In the genomic region with DNA sequence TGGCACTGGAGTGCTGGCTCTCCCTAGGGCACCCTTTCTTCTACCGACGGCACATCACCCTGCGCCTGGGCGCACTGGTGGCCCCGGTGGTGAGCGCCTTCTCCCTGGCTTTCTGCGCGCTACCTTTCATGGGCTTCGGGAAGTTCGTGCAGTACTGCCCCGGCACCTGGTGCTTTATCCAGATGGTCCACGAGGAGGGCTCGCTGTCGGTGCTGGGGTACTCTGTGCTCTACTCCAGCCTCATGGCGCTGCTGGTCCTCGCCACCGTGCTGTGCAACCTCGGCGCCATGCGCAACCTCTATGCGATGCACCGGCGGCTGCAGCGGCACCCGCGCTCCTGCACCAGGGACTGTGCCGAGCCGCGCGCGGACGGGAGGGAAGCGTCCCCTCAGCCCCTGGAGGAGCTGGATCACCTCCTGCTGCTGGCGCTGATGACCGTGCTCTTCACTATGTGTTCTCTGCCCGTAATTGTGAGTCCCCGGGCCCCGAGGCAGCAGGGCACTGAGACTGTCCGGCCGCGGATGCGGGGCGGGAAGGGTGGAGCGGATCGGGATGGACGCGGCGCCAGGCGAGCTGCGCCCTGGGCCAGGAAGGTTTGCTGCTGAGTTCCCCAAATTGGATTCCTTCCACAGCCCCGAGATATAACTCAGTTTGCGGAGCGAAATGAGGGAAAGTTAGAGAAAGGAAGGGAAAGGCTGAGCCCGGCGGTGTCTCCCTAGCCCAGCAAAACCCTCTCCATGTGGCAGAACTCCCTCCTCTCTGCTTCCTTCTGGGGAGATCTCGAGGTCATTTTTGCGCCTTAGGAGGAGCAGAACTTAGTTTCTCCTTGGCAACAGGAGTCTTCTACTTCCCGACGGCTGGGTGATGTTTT, we compare ENCODE assay signal across 8 cellular contexts. TPM values are rescaled to one million over a fixed set of nuclear protein-coding genes. Genes with fewer than 3 reads are reported as not detected.
A peak's percentile ranks its signal among the peaks of the same experiment; 100 is the strongest.
DNase-seq lines count a peak whose midpoint lies in the region; ATAC-seq, FAIRE-seq and TF ChIP-seq lines count a peak whose summit lies in the region.

No MANE protein-coding gene starts in this region.

- TF ChIP-seq CTCF in liver (IDR thresholded peaks at IDR 0.05; ENCODE audit: low read depth, low read length, missing input control) (no peak), HepG2 (CRISPR knock-in tag; IDR thresholded peaks at IDR 0.05) (no peak), coronary artery (IDR thresholded peaks at IDR 0.05) (no peak)

- TF ChIP-seq EP300 in HepG2 (IDR thresholded peaks at IDR 0.05; ENCODE audit: low read depth in 2 of 2, low read length in 2 of 2): no peak
- no peak for TF ChIP-seq EP300 in HepG2 (CRISPR knock-in tag; IDR thresholded peaks at IDR 0.05; ENCODE audit: borderline replicate concordance)

- peak overlapping the region in 1 of 2 donors; percentile 8 for H3K27ac ChIP-seq in liver (ENCODE audit: low read depth in 1 of 2, low read length in 2 of 2)
- no peak overlapping the region for H3K27ac ChIP-seq in HepG2 (ENCODE audit: extremely low read length, insufficient read depth, low read length)
- H3K27ac ChIP-seq in coronary artery: peak overlapping the region in 1 of 2 donors; percentile 35
- H3K27ac ChIP-seq in muscle layer of colon (ENCODE audit: low read depth, low read length): no peak overlapping the region

- peaks cover 0 to 11% (median 6%) of the 10 kb centered on the region in 4 donors for H3K27me3 ChIP-seq in liver (ENCODE audit: control insufficient read depth in 4 of 4, insufficient read depth in 4 of 4, low read length in 3 of 4)
- H3K27me3 ChIP-seq in HepG2 (ENCODE audit: control insufficient read depth in 1 of 2, insufficient read depth in 2 of 2, low read length in 2 of 2): peaks cover 0 to 18% of the 10 kb centered on the region in 2 experiments; a peak in 1 of 5 replicates
- H3K27me3 ChIP-seq in muscle layer of colon (ENCODE audit: control insufficient read depth in 1 of 2, insufficient read depth in 2 of 2, low read length in 2 of 2): peaks cover 4 to 20% of the 10 kb centered on the region in 2 donors

- ATAC-seq in HepG2: no peak; the same call in 2 of the 3 replicates
- no peak for ATAC-seq in GM21825 (IDR thresholded peaks at IDR 0.05; ENCODE audit: unreplicated experiment)
- ATAC-seq in GM18867 (IDR thresholded peaks at IDR 0.05; ENCODE audit: unreplicated experiment): no peak

- intact Hi-C loops in HepG2 (cut with micrococcal nuclease; ENCODE audit: unreplicated experiment): no loop called here

- H3K4me1 ChIP-seq in liver (ENCODE audit: control insufficient read depth in 4 of 4, insufficient read depth in 4 of 4, low read length in 3 of 4): peaks cover 2 to 15% (median 7%) of the 10 kb centered on the region in 4 donors
- H3K4me1 ChIP-seq in HepG2 (ENCODE audit: insufficient read depth, low read length): no peaks in the 10 kb centered on the region
- H3K4me1 ChIP-seq in muscle layer of colon (ENCODE audit: insufficient read depth, low read length): no peaks in the 10 kb centered on the region

- 3% methylated on average over 59 of the region's 59 CpGs for WGBS in liver
- WGBS in HepG2 (ENCODE audit: low lambda C conversion rate): 60% methylated on average over 49 of the region's 59 CpGs

- H3K36me3 ChIP-seq in liver (ENCODE audit: control insufficient read depth in 4 of 4, insufficient read depth in 3 of 4, low read depth in 1 of 4, low read length in 3 of 4) (no peaks in the 10 kb centered on the region), HepG2 (replicated peaks in 1 of 2; ENCODE audit: control insufficient read depth in 1 of 2, insufficient read depth in 2 of 2, low read length in 2 of 2) (no peaks in the 10 kb centered on the region), muscle layer of colon (ENCODE audit: insufficient read depth, low read length) (no peaks in the 10 kb centered on the region)

- no peak overlapping the region for H2AFZ ChIP-seq in HepG2 (ENCODE audit: low read length)

- TF ChIP-seq POLR2A in HepG2 (IDR thresholded peaks at IDR 0.05; ENCODE audit: insufficient read depth in 1 of 2, low read depth in 2 of 2, low read length in 2 of 2): no peak

- peak overlapping the region in 2 of 3 donors; percentile 29 to 37 for H3K4me3 ChIP-seq in liver (ENCODE audit: low read depth in 1 of 3, low read length in 3 of 3)
- no peak overlapping the region for H3K4me3 ChIP-seq in HepG2 (replicated peaks in 1 of 3; ENCODE audit: insufficient read depth in 1 of 3, low read depth in 2 of 3, low read length in 3 of 3)
- peak overlapping the region; percentile 66 for H3K4me3 ChIP-seq in coronary artery
- H3K4me3 ChIP-seq in muscle layer of colon (ENCODE audit: low read depth in 1 of 2, low read length in 2 of 2): peak overlapping the region; percentile 26 to 41

- no peaks in the 10 kb centered on the region for H3K9me3 ChIP-seq in liver (ENCODE audit: control insufficient read depth in 4 of 4, low read length in 3 of 4)
- no peaks in the 10 kb centered on the region for H3K9me3 ChIP-seq in HepG2 (ENCODE audit: low read length)
- H3K9me3 ChIP-seq in muscle layer of colon (ENCODE audit: low read length): no peaks in the 10 kb centered on the region

- BruUV-seq in HepG2 (replicated peaks; lab: Mats Ljungman, UMichigan): no TSS peak

- POLR2A ChIA-PET in HepG2 (lab: Yijun Ruan, JAX): no interaction called here

- no peaks in the 10 kb centered on the region for H3K79me2 ChIP-seq in HepG2 (ENCODE audit: insufficient read depth, low read length)

- TF ChIP-seq RAD21 in liver (IDR thresholded peaks at IDR 0.05): no peak
- no peak for TF ChIP-seq RAD21 in HepG2 (CRISPR knock-in tag; IDR thresholded peaks at IDR 0.05)

- no peaks in the 10 kb centered on the region for H4K20me1 ChIP-seq in HepG2 (ENCODE audit: insufficient read depth, low read length)

- no peak overlapping the region for H3K4me2 ChIP-seq in HepG2 (ENCODE audit: low read depth, low read length)

- CTCF ChIA-PET in HepG2 (lab: Yijun Ruan, JAX; ENCODE audit: low intra/inter-chr PET ratio, low total read pairs): no interaction called here

- H3K9ac ChIP-seq in liver (ENCODE audit: low read depth in 1 of 2, low read length in 2 of 2): no peak overlapping the region
- no peak overlapping the region for H3K9ac ChIP-seq in HepG2 (ENCODE audit: insufficient read depth, low read depth, low read length)
- H3K9ac ChIP-seq in muscle layer of colon (ENCODE audit: low read length): no peak overlapping the region

- FAIRE-seq in HepG2 (lab: Jason Lieb, UNC) (no peak), urothelium cell line (lab: Jason Lieb, UNC) (peak; percentile 13)

- in situ Hi-C loops in HepG2 (cut with HindIII; ENCODE audit: extremely low pct_ligation_motif_present, low pct_unique_long_range_greater_than_20kb): no loop called here

- DNase-seq in HepG2 (ENCODE audit: low spot score): no peak
- no peak for DNase-seq in coronary artery (ENCODE audit: low spot score)
- DNase-seq in urothelium cell line (ENCODE audit: low spot score): no peak
- no peak for DNase-seq in NCI-H2081 treated with DMSO at 0.1 percent for 48 hours (lab: John Stamatoyannopoulos, UW)

RNA-seq across cellular contexts. Expression of gene PTGDR, which starts 0.9 kb away (rescaled TPM):
- total RNA-seq in liver (1 to 10 TPM in 1 of 2 donors, under 1 TPM in 1; 0.42 to 1.4 TPM), HepG2 (2016; rRNA removed; fragmentation: Illumina TruSeq; extraction: Trizol) (not detected in 2 replicates)
- polyA plus RNA-seq in liver (under 1 TPM; 0.14 to 0.46 TPM), HepG2 (2011; rRNA removed) (not detected in 2 replicates)
- not detected in 2 replicates for total RNA-seq in HepG2 (2016; cell fraction: cytosol; rRNA removed; fragmentation: Illumina TruSeq; extraction: Trizol; ENCODE audit: low read depth)
- not detected in 2 replicates for total RNA-seq in HepG2 (2016; cell fraction: insoluble cytoplasmic fraction; rRNA removed; fragmentation: Illumina TruSeq; extraction: Trizol)
- not detected in 2 replicates for total RNA-seq in HepG2 (2016; cell fraction: membrane; rRNA removed; fragmentation: Illumina TruSeq; extraction: Trizol)
- total RNA-seq in HepG2 (2016; cell fraction: nucleus; rRNA removed; fragmentation: Illumina TruSeq; extraction: Trizol): not detected in 2 replicates
- polyA plus RNA-seq in HepG2 (2011; cell fraction: cytosol; rRNA removed): not detected in 2 replicates
- not detected in 2 replicates for polyA plus RNA-seq in HepG2 (2011; cell fraction: nucleus; rRNA removed)
- not detected in 2 replicates for polyA plus RNA-seq in HepG2 (2012)
- not detected in 2 replicates for polyA plus RNA-seq in HepG2 (2016; cell fraction: cytosol; fragmentation: Illumina TruSeq; extraction: Trizol; ENCODE audit: low read depth)
- polyA plus RNA-seq in HepG2 (2016; cell fraction: insoluble cytoplasmic fraction; fragmentation: Illumina TruSeq; extraction: Trizol; ENCODE audit: low read depth): not detected in 2 replicates
- not detected in 2 replicates for polyA plus RNA-seq in HepG2 (2016; cell fraction: membrane; fragmentation: Illumina TruSeq; extraction: Trizol; ENCODE audit: low read depth)
- polyA plus RNA-seq in HepG2 (2016; cell fraction: nucleus; fragmentation: Illumina TruSeq; extraction: Trizol; ENCODE audit: insufficient read depth, low read depth): not detected in 2 replicates
- not detected in 2 replicates for polyA minus RNA-seq in HepG2 (2011; rRNA and poly(A)+ RNA removed; ENCODE audit: low replicate concordance)
- polyA minus RNA-seq in HepG2 (2011; cell fraction: cytosol; rRNA and poly(A)+ RNA removed): not detected in 2 replicates
- not detected in 2 replicates for polyA minus RNA-seq in HepG2 (2011; cell fraction: nucleus; rRNA and poly(A)+ RNA removed)

RNA-seq across cellular contexts. Expression of gene PTGER2, which starts 45.7 kb away (rescaled TPM):
- total RNA-seq in liver: 1 to 10 TPM in 1 of 2 donors, under 1 TPM in 1; 0.75 to 1.9 TPM
- under 1 TPM; 0.36 to 0.87 TPM for polyA plus RNA-seq in liver
- total RNA-seq in HepG2 (2016; rRNA removed; fragmentation: Illumina TruSeq; extraction: Trizol): not detected in 2 replicates
- not detected in 2 replicates for total RNA-seq in HepG2 (2016; cell fraction: cytosol; rRNA removed; fragmentation: Illumina TruSeq; extraction: Trizol; ENCODE audit: low read depth)
- not detected in 2 replicates for total RNA-seq in HepG2 (2016; cell fraction: insoluble cytoplasmic fraction; rRNA removed; fragmentation: Illumina TruSeq; extraction: Trizol)
- not detected in 2 replicates for total RNA-seq in HepG2 (2016; cell fraction: membrane; rRNA removed; fragmentation: Illumina TruSeq; extraction: Trizol)
- not detected in 2 replicates for total RNA-seq in HepG2 (2016; cell fraction: nucleus; rRNA removed; fragmentation: Illumina TruSeq; extraction: Trizol)
- polyA plus RNA-seq in HepG2 (2011; rRNA removed): not detected in 2 replicates
- not detected in 2 replicates for polyA plus RNA-seq in HepG2 (2011; cell fraction: cytosol; rRNA removed)
- polyA plus RNA-seq in HepG2 (2011; cell fraction: nucleus; rRNA removed): not detected in 2 replicates
- not detected in 2 replicates for polyA plus RNA-seq in HepG2 (2012)
- not detected in 2 replicates for polyA plus RNA-seq in HepG2 (2016; cell fraction: cytosol; fragmentation: Illumina TruSeq; extraction: Trizol; ENCODE audit: low read depth)
- not detected in 2 replicates for polyA plus RNA-seq in HepG2 (2016; cell fraction: insoluble cytoplasmic fraction; fragmentation: Illumina TruSeq; extraction: Trizol; ENCODE audit: low read depth)
- not detected in 2 replicates for polyA plus RNA-seq in HepG2 (2016; cell fraction: membrane; fragmentation: Illumina TruSeq; extraction: Trizol; ENCODE audit: low read depth)
- not detected in 2 replicates for polyA plus RNA-seq in HepG2 (2016; cell fraction: nucleus; fragmentation: Illumina TruSeq; extraction: Trizol; ENCODE audit: insufficient read depth, low read depth)
- not detected in 2 replicates for polyA minus RNA-seq in HepG2 (2011; rRNA and poly(A)+ RNA removed; ENCODE audit: low replicate concordance)
- not detected in 2 replicates for polyA minus RNA-seq in HepG2 (2011; cell fraction: cytosol; rRNA and poly(A)+ RNA removed)
- polyA minus RNA-seq in HepG2 (2011; cell fraction: nucleus; rRNA and poly(A)+ RNA removed): not detected in 2 replicates

Comparison
In these comparisons a context has a peak if more than half of its experiments do, and no peak if none do; other contexts are left out.
1. H3K4me3 ChIP-seq: peak in liver (2 of 3), coronary artery (single experiment) and muscle layer of colon (2 of 2); none in HepG2 (0 of 3).